Comparison of ENCODE assay signal across 22 cellular contexts in the genomic region with DNA sequence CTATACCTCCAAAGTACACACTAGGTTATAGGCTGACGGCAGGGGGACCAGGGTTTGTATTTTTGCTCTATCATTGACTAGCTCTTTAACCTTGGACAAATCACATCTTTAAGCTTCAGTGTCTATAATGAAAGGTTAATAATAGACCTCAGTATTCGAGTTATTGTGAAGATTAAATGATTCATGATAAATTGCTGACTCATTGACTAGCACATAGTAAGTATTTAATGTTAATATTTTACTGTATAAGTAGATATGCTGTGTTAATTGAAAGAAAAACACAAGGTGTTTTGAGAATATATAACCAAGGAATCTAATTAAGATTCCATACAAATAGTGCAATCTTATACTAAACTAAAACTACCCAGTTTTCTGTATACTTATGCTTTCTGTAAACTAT.
DNase-seq lines count a peak whose midpoint lies in the region; ATAC-seq and TF ChIP-seq lines count a peak whose summit lies in the region.
"Had no signal": no experiment of that assay in that cellular context is flagged by ENCODE, and none has a peak within 500 bp of the region (broad histone marks: within the 10 kb centered on the region; RNA-seq: fewer than 3 reads in every experiment).

No MANE protein-coding gene starts in this region.

- H3K9ac ChIP-seq in neuronal stem cell (ENCODE audit: low read depth, low read length, poor library complexity): no peak overlapping the region

- DNase-seq in NCI-H748 (lab: John Stamatoyannopoulos, UW; ENCODE audit: unreplicated experiment): peak; percentile 28
- no peak for DNase-seq in NCI-H748 treated with DMSO at 0.1 percent for 48 hours (lab: John Stamatoyannopoulos, UW)
- DNase-seq in PC-9: no peak
- DNase-seq in epithelial cell of esophagus (ENCODE audit: low read depth): peak; percentile 11
- no peak for DNase-seq in neuronal stem cell (ENCODE audit: low spot score)
- DNase-seq in DMS79 treated with DMSO at 0.1 percent for 48 hours (lab: John Stamatoyannopoulos, UW): no peak
- no peak for DNase-seq in stomach
- DNase-seq: activated CD8-positive, alpha-beta T cell treated with anti-CD3 and anti-CD28 coated beads for 36 hours; COR-L47; dorsolateral prefrontal cortex; EL; hypothalamus; islet precursor cell; MG63; NCI-H146; NCI-H2171; nucleus accumbens; T1000 had no signal

- no peak for TF ChIP-seq POLR2A in stomach (IDR thresholded peaks at IDR 0.05)

- no peak for ATAC-seq in HG02938 (IDR thresholded peaks at IDR 0.05; ENCODE audit: unreplicated experiment)
- ATAC-seq: activated CD4-positive, CD25-positive, alpha-beta regulatory T cell treated with anti-CD3 and anti-CD28 coated beads, Interleukin-2, amount 50 U/mL, for 24 hours; activated CD8-positive, alpha-beta T cell treated with anti-CD3 and anti-CD28 coated beads for 36 hours had no signal

- H3K79me1 ChIP-seq in neuronal stem cell (ENCODE audit: low read depth, low read length): no peaks in the 10 kb centered on the region

- no peak overlapping the region for H2BK15ac ChIP-seq in neuronal stem cell (ENCODE audit: low read length)

- no peak overlapping the region for H2BK5ac ChIP-seq in neuronal stem cell (ENCODE audit: low read length)

- no peak overlapping the region for H4K8ac ChIP-seq in neuronal stem cell (ENCODE audit: low read depth, low read length)

- 0 out of 2 replicates have a peak, but pooled peaks cover 6% of the 10 kb centered on the region for H3K4me1 ChIP-seq in PC-9 (replicated peaks; ENCODE audit: insufficient read depth)
- H3K4me1 ChIP-seq in neuronal stem cell (ENCODE audit: control insufficient read depth in 2 of 2, insufficient read depth in 1 of 2, low read depth in 1 of 2, low read length in 2 of 2): peaks cover 4 to 30% of the 10 kb centered on the region in 2 donors
- H3K4me1 ChIP-seq in stomach: peaks cover 0 to 9% (median 2%) of the 10 kb centered on the region in 4 donors

- H3K4me3 ChIP-seq in PC-9 (no peak overlapping the region), epithelial cell of esophagus (ENCODE audit: low read length) (no peak overlapping the region), neuronal stem cell (ENCODE audit: low read length in 2 of 2) (no peak overlapping the region), stomach (no peak overlapping the region)
- H3K4me3 ChIP-seq: lung, MG63 had no signal

- H4K20me1 ChIP-seq in PC-9 (ENCODE audit: insufficient read depth): no peaks in the 10 kb centered on the region

- no peaks in the 10 kb centered on the region for H3K36me3 ChIP-seq in PC-9 (ENCODE audit: low read depth)
- H3K36me3 ChIP-seq in neuronal stem cell (replicated peaks in 1 of 2; ENCODE audit: control insufficient read depth in 2 of 2, insufficient read depth in 2 of 2, low read length in 2 of 2): no peaks in the 10 kb centered on the region
- no peaks in the 10 kb centered on the region for H3K36me3 ChIP-seq in stomach
- H3K36me3 ChIP-seq: MG63 had no signal

- no peaks in the 10 kb centered on the region for H3K79me2 ChIP-seq in PC-9 (ENCODE audit: low read depth)

- POLR2A ChIA-PET in PC-9 (lab: Charles Lee; ENCODE audit: unreplicated experiment): no interaction called here

- TF ChIP-seq CTCF in PC-9 (conservative IDR thresholded peaks at IDR 0.05) (no peak), epithelial cell of esophagus (IDR thresholded peaks at IDR 0.05; ENCODE audit: insufficient read depth, low read depth, low read length, missing control alignments) (no peak), stomach (IDR thresholded peaks at IDR 0.05) (no peak)

- H2AFZ ChIP-seq in PC-9: peak overlapping the region; percentile 63
- H2AFZ ChIP-seq in neuronal stem cell (ENCODE audit: low read length): peak overlapping the region; percentile 32

- H2BK12ac ChIP-seq in neuronal stem cell (ENCODE audit: low read length): no peak overlapping the region

- intact Hi-C loops in PC-9 (cut with micrococcal nuclease; ENCODE audit: unreplicated experiment): no loop called here
- intact Hi-C loops in stomach (cut with DNase I; ENCODE audit: low total_unique reads): no loop called here

- H3K27ac ChIP-seq in PC-9: no peak overlapping the region
- no peak overlapping the region for H3K27ac ChIP-seq in neuronal stem cell (replicated peaks; ENCODE audit: low read length)
- H3K27ac ChIP-seq in stomach: no peak overlapping the region
- H3K27ac ChIP-seq: 22Rv1, dorsolateral prefrontal cortex had no signal

- CTCF ChIA-PET in PC-9 (lab: Charles Lee): no interaction called here

- H4K91ac ChIP-seq in neuronal stem cell (ENCODE audit: low read depth, low read length, poor library complexity): no peak overlapping the region

- TF ChIP-seq EP300 in stomach (IDR thresholded peaks at IDR 0.05): no peak

- no peak overlapping the region for H3K4ac ChIP-seq in neuronal stem cell (ENCODE audit: low read length)

- no peak overlapping the region for H3K4me2 ChIP-seq in PC-9
- H3K4me2 ChIP-seq in neuronal stem cell (ENCODE audit: insufficient read depth, low read length, poor library complexity, severe bottlenecking): no peak overlapping the region

- H3K18ac ChIP-seq in neuronal stem cell (ENCODE audit: low read length): no peak overlapping the region

- no peak overlapping the region for H3K14ac ChIP-seq in neuronal stem cell (ENCODE audit: low read length)

- H2AK5ac ChIP-seq in neuronal stem cell (ENCODE audit: low read depth, low read length): no peak overlapping the region

- H3K9me3 ChIP-seq in PC-9 (ENCODE audit: insufficient read depth, low read depth): no peaks in the 10 kb centered on the region
- H3K9me3 ChIP-seq in neuronal stem cell (replicated peaks in 1 of 2; ENCODE audit: control insufficient read depth in 2 of 2, insufficient read depth in 1 of 2, low read depth in 1 of 2, low read length in 2 of 2): no peaks in the 10 kb centered on the region
- H3K9me3 ChIP-seq in stomach: no peaks in the 10 kb centered on the region
- H3K9me3 ChIP-seq: MG63 had no signal

- no peaks in the 10 kb centered on the region for H3F3A ChIP-seq in PC-9 (ENCODE audit: insufficient read depth, low read depth)

- no TSS peak for BruUV-seq in PC-9 (replicated peaks; lab: Mats Ljungman, UMichigan)

- H2BK120ac ChIP-seq in neuronal stem cell (ENCODE audit: low read depth, low read length): no peak overlapping the region

- H3K27me3 ChIP-seq in PC-9 (ENCODE audit: insufficient read depth, low read depth) (no peaks in the 10 kb centered on the region), neuronal stem cell (ENCODE audit: control insufficient read depth in 3 of 3, insufficient read depth in 3 of 3, low read depth in 1 of 3, low read length in 3 of 3) (no peaks in the 10 kb centered on the region), stomach (no peaks in the 10 kb centered on the region)
- H3K27me3 ChIP-seq: dorsolateral prefrontal cortex, MG63 had no signal

- WGBS in neuronal stem cell (ENCODE audit: extremely low coverage in 2 of 2, insufficient read length in 2 of 2, insufficient replicate concordance in 1 of 2), 2 donors: no CpG with 5 or more reads among the region's 2 CpGs
- 39 to 48% (median 44%) methylated on average over 2 of the region's 2 CpGs for WGBS in stomach, 5 donors

- H3K23ac ChIP-seq in neuronal stem cell (ENCODE audit: low read depth, low read length, poor library complexity): no peak overlapping the region

- 0 out of 2 replicates have a peak, but pooled peaks cover 3% of the 10 kb centered on the region for H3K9me2 ChIP-seq in PC-9 (ENCODE audit: insufficient read depth)

Comparison
In these comparisons a context has a peak if more than half of its experiments do, and no peak if none do; other contexts are left out.
1. DNase-seq: peak in NCI-H748 (single experiment) and epithelial cell of esophagus (single experiment); none in NCI-H748 treated with DMSO at 0.1 percent for 48 hours (single experiment), PC-9 (0 of 2), neuronal stem cell (single experiment), DMS79 treated with DMSO at 0.1 percent for 48 hours (single experiment) and stomach (single experiment).